16 cellular contexts compared by ENCODE assay signal in genomic region chr5:139335811-139336210, GRCh38. TPM values are rescaled to one million over a fixed set of nuclear protein-coding genes. Genes with fewer than 3 reads are reported as not detected.
DNase-seq lines count a peak whose midpoint lies in the region; ATAC-seq and TF ChIP-seq lines count a peak whose summit lies in the region.
"Had no signal": no experiment of that assay in that cellular context is flagged by ENCODE, and none has a peak within 500 bp of the region (broad histone marks: within the 10 kb centered on the region; RNA-seq: fewer than 3 reads in every experiment).

No MANE protein-coding gene starts in this region.

- no peak for TF ChIP-seq EP300 in gastroesophageal sphincter (IDR thresholded peaks at IDR 0.05)

- H3K36me3 ChIP-seq in gastroesophageal sphincter = peaks cover 0 to 34% of the 10 kb centered on the region in 2 donors
- H3K36me3 ChIP-seq in spleen = peaks cover 0 to 40% (median 17%) of the 10 kb centered on the region in 6 donors
- H3K36me3 ChIP-seq: ovary had no signal

- H3K27ac Mint-ChIP-seq in activated naive CD8-positive, alpha-beta T cell treated with anti-CD3 and anti-CD28 coated beads, Interleukin-2, amount 50 U/mL, for 24 hours = no peak overlapping the region
- peak overlapping the region; percentile 56 to 73 for H3K27ac Mint-ChIP-seq in natural killer cell

- H3K27me3 ChIP-seq in gastroesophageal sphincter (no peaks in the 10 kb centered on the region), spleen (replicated peaks in 1 of 7) (no peaks in the 10 kb centered on the region)
- H3K27me3 ChIP-seq: ovary had no signal

- intact Hi-C loops in natural killer cell (cut with micrococcal nuclease) = no loop called here
- intact Hi-C loops in spleen (cut with DNase I; ENCODE audit: low total_unique reads) = no loop called here

- H3K27me3 Mint-ChIP-seq in activated naive CD8-positive, alpha-beta T cell treated with anti-CD3 and anti-CD28 coated beads, Interleukin-2, amount 50 U/mL, for 24 hours = no peaks in the 10 kb centered on the region
- no peaks in the 10 kb centered on the region for H3K27me3 Mint-ChIP-seq in natural killer cell (ENCODE audit: low read depth in 2 of 2)

- DNase-seq in NCI-H82 (lab: John Stamatoyannopoulos, UW) (peak; percentile 37), NCI-H82 treated with DMSO at 0.1 percent for 48 hours (lab: John Stamatoyannopoulos, UW; ENCODE audit: unreplicated experiment) (no peak), HT1080 (ENCODE audit: low read depth) (peak; percentile 41), natural killer cell (no peak), spleen (no peak)
- DNase-seq in activated naive CD8-positive, alpha-beta T cell treated with anti-CD3 and anti-CD28 coated beads, Interleukin-2, amount 50 U/mL, for 24 hours = no peak
- DNase-seq: activated CD8-positive, alpha-beta memory T cell treated with anti-CD3 and anti-CD28 coated beads for 24 hours; amniotic stem cell; dermis blood vessel endothelial cell; mesenchymal stem cell; NCI-H524 treated with DMSO at 0.1 percent for 48 hours; ovary; T-helper 9 cell had no signal

- H3K4me1 Mint-ChIP-seq in activated naive CD8-positive, alpha-beta T cell treated with anti-CD3 and anti-CD28 coated beads, Interleukin-2, amount 50 U/mL, for 24 hours = peaks cover 21% of the 10 kb centered on the region
- peaks cover under 1 to 7% of the 10 kb centered on the region in 2 donors for H3K4me1 Mint-ChIP-seq in natural killer cell

- TF ChIP-seq POLR2A in gastroesophageal sphincter (IDR thresholded peaks at IDR 0.05) (no peak), spleen (IDR thresholded peaks at IDR 0.05) (no peak)

- peaks cover 19% of the 10 kb centered on the region for H3K36me3 Mint-ChIP-seq in activated naive CD8-positive, alpha-beta T cell treated with anti-CD3 and anti-CD28 coated beads, Interleukin-2, amount 50 U/mL, for 24 hours (ENCODE audit: low read depth)
- peaks cover 6% of the 10 kb centered on the region for H3K36me3 Mint-ChIP-seq in natural killer cell

- peaks cover 0 to 4% (median 0%) of the 10 kb centered on the region in 3 donors for H3K4me1 ChIP-seq in gastroesophageal sphincter
- peaks cover 0 to 8% (median 3%) of the 10 kb centered on the region in 6 donors for H3K4me1 ChIP-seq in spleen

- peak overlapping the region in 1 of 4 donors; percentile 11 for H3K27ac ChIP-seq in gastroesophageal sphincter
- H3K27ac ChIP-seq in spleen = peak overlapping the region in 2 of 8 donors; percentile 7 to 11
- H3K27ac ChIP-seq: ovary had no signal

- no peaks in the 10 kb centered on the region for H3K9me3 Mint-ChIP-seq in activated naive CD8-positive, alpha-beta T cell treated with anti-CD3 and anti-CD28 coated beads, Interleukin-2, amount 50 U/mL, for 24 hours
- no peaks in the 10 kb centered on the region for H3K9me3 Mint-ChIP-seq in natural killer cell

- H3K9me3 ChIP-seq in gastroesophageal sphincter (no peaks in the 10 kb centered on the region), spleen (no peaks in the 10 kb centered on the region)
- H3K9me3 ChIP-seq: ovary had no signal

- ATAC-seq in activated naive CD8-positive, alpha-beta T cell treated with anti-CD3 and anti-CD28 coated beads, Interleukin-2, amount 50 U/mL, for 24 hours = peak; percentile 37
- ATAC-seq in natural killer cell (peak; percentile 14 to 30 (median 30)), gastroesophageal sphincter (no peak), HG03442 (IDR thresholded peaks at IDR 0.05; ENCODE audit: unreplicated experiment) (no peak)

- no peak for TF ChIP-seq CTCF in natural killer cell (IDR thresholded peaks at IDR 0.05)
- no peak for TF ChIP-seq CTCF in gastroesophageal sphincter (IDR thresholded peaks at IDR 0.05)
- TF ChIP-seq CTCF in spleen (IDR thresholded peaks at IDR 0.05 in 8 of 11, conservative IDR thresholded peaks at IDR 0.05 in 3 of 11) = no peak

- H3K4me3 ChIP-seq in gastroesophageal sphincter (no peak overlapping the region), spleen (no peak overlapping the region)
- H3K4me3 ChIP-seq: ovary had no signal

- 69 to 72% methylated on average over 5 to 6 of the region's 6 CpGs for WGBS in gastroesophageal sphincter (ENCODE audit: low coverage in 1 of 2), 2 donors
- WGBS in spleen, 5 donors = 60 to 71% (median 69%) methylated on average over 6 of the region's 6 CpGs

- no peak overlapping the region for H3K4me3 Mint-ChIP-seq in activated naive CD8-positive, alpha-beta T cell treated with anti-CD3 and anti-CD28 coated beads, Interleukin-2, amount 50 U/mL, for 24 hours
- peak overlapping the region; percentile 40 for H3K4me3 Mint-ChIP-seq in natural killer cell

RNA-seq across cellular contexts. Expression of gene PAIP2, which starts 5.8 kb away (rescaled TPM):
- 56.4 and 86.9 TPM in 2 replicates for total RNA-seq in HT1080 (2014; rRNA removed; shearing (Covaris generic))
- polyA plus RNA-seq in HT1080 (2015; cell fraction: cytosol; rRNA removed) = 116 and 120 TPM in 2 replicates
- 47.2 and 47.3 TPM in 2 replicates for polyA plus RNA-seq in HT1080 (2015; cell fraction: nucleus; rRNA removed)
- total RNA-seq in natural killer cell (100 to 1,000 TPM; 105 to 126 (median 110) TPM), gastroesophageal sphincter (100 to 1,000 TPM in 2 of 4 donors, 10 to 100 TPM in 2; 78.5 to 131 (median 93.3) TPM), spleen (100 to 1,000 TPM in 2 of 7 donors, 10 to 100 TPM in 5; 73.2 to 117 (median 86.4) TPM)
- polyA plus RNA-seq in spleen = 100 to 1,000 TPM in 2 of 3 donors, 10 to 100 TPM in 1; 90.6 to 119 (median 117) TPM

RNA-seq across cellular contexts. Expression of gene MATR3, which starts 42.3 kb away (rescaled TPM):
- 124 and 175 TPM in 2 replicates for total RNA-seq in HT1080 (2014; rRNA removed; shearing (Covaris generic))
- polyA plus RNA-seq in HT1080 (2015; cell fraction: cytosol; rRNA removed) = 140 and 186 TPM in 2 replicates
- 487 and 549 TPM in 2 replicates for polyA plus RNA-seq in HT1080 (2015; cell fraction: nucleus; rRNA removed)
- total RNA-seq in natural killer cell (100 to 1,000 TPM; 290 to 324 (median 297) TPM), gastroesophageal sphincter (100 to 1,000 TPM; 194 to 326 (median 314) TPM), spleen (100 to 1,000 TPM; 170 to 251 (median 219) TPM)
- polyA plus RNA-seq in spleen = 100 to 1,000 TPM; 114 to 147 (median 143) TPM

RNA-seq across cellular contexts. Expression of gene SLC23A1, which starts 47.3 kb away (rescaled TPM):
- total RNA-seq in HT1080 (2014; rRNA removed; shearing (Covaris generic)) = not detected in 2 replicates
- not detected in 2 replicates for polyA plus RNA-seq in HT1080 (2015; cell fraction: cytosol; rRNA removed)
- 0.36 TPM in 1 of 2 replicates, not detected in the other for polyA plus RNA-seq in HT1080 (2015; cell fraction: nucleus; rRNA removed)
- total RNA-seq in natural killer cell = not detected
- total RNA-seq in gastroesophageal sphincter = not detected
- 1 to 10 TPM in 4 of 7 donors, under 1 TPM in 2, not detected in 1; 0.28 to 2.4 (median 1.6) TPM for total RNA-seq in spleen
- 1 to 10 TPM in 1 of 3 donors, under 1 TPM in 2; 0.87 to 1.2 (median 0.89) TPM for polyA plus RNA-seq in spleen
- total RNA-seq: dermis blood vessel endothelial cell, temporal lobe had no signal

RNA-seq across cellular contexts. Expression of gene MZB1, which starts 53.9 kb away (rescaled TPM):
- total RNA-seq in HT1080 (2014; rRNA removed; shearing (Covaris generic)) = not detected in 2 replicates
- not detected in 2 replicates for polyA plus RNA-seq in HT1080 (2015; cell fraction: cytosol; rRNA removed)
- polyA plus RNA-seq in HT1080 (2015; cell fraction: nucleus; rRNA removed) = 0.17 and 0.72 TPM in 2 replicates
- total RNA-seq in natural killer cell (10 to 100 TPM in 1 of 3 donors, 1 to 10 TPM in 2; 2.0 to 60.0 (median 2.8) TPM), gastroesophageal sphincter (under 1 TPM in 1 of 4 donors, not detected in 3; 0.74 TPM), spleen (100 to 1,000 TPM in 3 of 7 donors, 10 to 100 TPM in 4; 72.6 to 273 (median 97.8) TPM)
- polyA plus RNA-seq in spleen = 100 to 1,000 TPM; 114 to 179 (median 144) TPM
- total RNA-seq: dermis blood vessel endothelial cell, temporal lobe had no signal

RNA-seq across cellular contexts. Expression of gene PROB1, which starts 59.1 kb away (rescaled TPM):
- total RNA-seq in HT1080 (2014; rRNA removed; shearing (Covaris generic)) = 0.17 and 0.53 TPM in 2 replicates
- polyA plus RNA-seq in HT1080 (2015; cell fraction: cytosol; rRNA removed) = 0.43 and 0.71 TPM in 2 replicates
- 1.7 and 1.8 TPM in 2 replicates for polyA plus RNA-seq in HT1080 (2015; cell fraction: nucleus; rRNA removed)
- total RNA-seq in natural killer cell = 1 to 10 TPM in 1 of 3 donors, under 1 TPM in 2; 0.91 to 1.0 (median 0.96) TPM
- total RNA-seq in gastroesophageal sphincter = 1 to 10 TPM; 1.2 to 9.1 (median 4.1) TPM
- total RNA-seq in spleen = 1 to 10 TPM; 1.1 to 3.2 (median 2.3) TPM
- 1 to 10 TPM in 1 of 3 donors, under 1 TPM in 2; 0.33 to 1.3 (median 0.99) TPM for polyA plus RNA-seq in spleen

Comparison
In these comparisons a context has a peak if more than half of its experiments do, and no peak if none do; other contexts are left out.
1. DNase-seq: peak in NCI-H82 (single experiment) and HT1080 (single experiment); none in NCI-H82 treated with DMSO at 0.1 percent for 48 hours (single experiment), activated naive CD8-positive, alpha-beta T cell treated with anti-CD3 and anti-CD28 coated beads, Interleukin-2, amount 50 U/mL, for 24 hours (single experiment), natural killer cell (single experiment) and spleen (single experiment).
2. ATAC-seq: peak in activated naive CD8-positive, alpha-beta T cell treated with anti-CD3 and anti-CD28 coated beads, Interleukin-2, amount 50 U/mL, for 24 hours (single experiment) and natural killer cell (3 of 3); none in gastroesophageal sphincter (single experiment) and HG03442 (single experiment).